In genomic region chr9:37944266-37944650, GRCh38 we compare ENCODE assay signal across 15 cellular contexts. TPM values are rescaled to one million over a fixed set of nuclear protein-coding genes. Genes with fewer than 3 reads are reported as not detected.
DNase-seq lines count a peak whose midpoint lies in the region; ATAC-seq and TF ChIP-seq lines count a peak whose summit lies in the region.
"Had no signal": no experiment of that assay in that cellular context is flagged by ENCODE, and none has a peak within 500 bp of the region (broad histone marks: within the 10 kb centered on the region; RNA-seq: fewer than 3 reads in every experiment).

No MANE protein-coding gene starts in this region.

- DNase-seq in M059J (ENCODE audit: low read depth) (peak; percentile 91), MCF 10A (ENCODE audit: unreplicated experiment) (peak; percentile 44), myocyte (ENCODE audit: low read depth) (peak; percentile 93), upper lobe of left lung (no peak), DMS114 treated with DMSO at 0.1 percent for 48 hours (lab: John Stamatoyannopoulos, UW; ENCODE audit: unreplicated experiment) (no peak), DMS53 treated with DMSO at 0.1 percent for 48 hours (lab: John Stamatoyannopoulos, UW; ENCODE audit: unreplicated experiment) (no peak)
- DNase-seq: activated CD4-positive, alpha-beta memory T cell treated with anti-CD3 and anti-CD28 coated beads for 36 hours; CD8-positive, alpha-beta T cell; NCI-H82; retina; stimulated activated CD4-positive, alpha-beta T cell treated with anti-CD3 and anti-CD28 coated beads, Interleukin-4, amount 100 ng/mL, for 24 hours had no signal

- H3K36me3 Mint-ChIP-seq in MCF 10A (ENCODE audit: insufficient read depth, unreplicated experiment), result peaks cover 9% of the 10 kb centered on the region
- H3K36me3 Mint-ChIP-seq: activated CD4-positive, alpha-beta memory T cell treated with anti-CD3 and anti-CD28 coated beads for 36 hours; CD8-positive, alpha-beta T cell; stimulated activated effector memory CD8-positive, alpha-beta T cell treated with anti-CD3 and anti-CD28 coated beads, Interleukin-12 subunit alpha, Interleukin-12 subunit beta, amount 100 ng/mL, for 72 hours had no signal

- H3K27me3 ChIP-seq in upper lobe of left lung, result no peaks in the 10 kb centered on the region
- H3K27me3 ChIP-seq: foreskin keratinocyte had no signal

- intact Hi-C loops in MCF 10A (cut with micrococcal nuclease), result no loop called here

- peaks cover 0 to 44% (median 7%) of the 10 kb centered on the region in 4 donors for H3K36me3 ChIP-seq in upper lobe of left lung

- H3K4me1 Mint-ChIP-seq in MCF 10A (ENCODE audit: insufficient read depth, unreplicated experiment), result peaks cover 37% of the 10 kb centered on the region
- H3K4me1 Mint-ChIP-seq: stimulated activated effector memory CD8-positive, alpha-beta T cell treated with anti-CD3 and anti-CD28 coated beads, Interleukin-12 subunit alpha, Interleukin-12 subunit beta, amount 100 ng/mL, for 72 hours had no signal

- CTCF ChIA-PET in MCF 10A (lab: Yijun Ruan, JAX), result no interaction called here

- ATAC-seq in upper lobe of left lung (ENCODE audit: low FRiP score in 2 of 2) (peak; percentile 0 to 19), HG02798 (IDR thresholded peaks at IDR 0.05; ENCODE audit: poor library complexity, unreplicated experiment) (no peak), GM21576 (IDR thresholded peaks at IDR 0.05; ENCODE audit: unreplicated experiment) (no peak)
- ATAC-seq: CD8-positive, alpha-beta T cell; stimulated activated effector memory CD8-positive, alpha-beta T cell treated with anti-CD3 and anti-CD28 coated beads, Interleukin-12 subunit alpha, Interleukin-12 subunit beta, amount 100 ng/mL, for 72 hours had no signal

- H3K9me3 ChIP-seq in upper lobe of left lung, result no peaks in the 10 kb centered on the region

- H3K27me3 Mint-ChIP-seq in MCF 10A (ENCODE audit: insufficient read depth, unreplicated experiment), result no peaks in the 10 kb centered on the region
- H3K27me3 Mint-ChIP-seq: activated CD4-positive, alpha-beta memory T cell treated with anti-CD3 and anti-CD28 coated beads for 36 hours had no signal

- H3K27ac ChIP-seq in upper lobe of left lung, result peak overlapping the region; percentile 65 to 80 (median 73)
- H3K27ac ChIP-seq: foreskin keratinocyte had no signal

- no peak overlapping the region for H3K4me3 ChIP-seq in upper lobe of left lung

- no peaks in the 10 kb centered on the region for H3K9me3 Mint-ChIP-seq in MCF 10A (ENCODE audit: unreplicated experiment)
- H3K9me3 Mint-ChIP-seq: activated CD4-positive, alpha-beta memory T cell treated with anti-CD3 and anti-CD28 coated beads for 36 hours; CD8-positive, alpha-beta T cell; stimulated activated effector memory CD8-positive, alpha-beta T cell treated with anti-CD3 and anti-CD28 coated beads, Interleukin-12 subunit alpha, Interleukin-12 subunit beta, amount 100 ng/mL, for 72 hours had no signal

- no TSS peak for BruUV-seq in MCF 10A (replicated peaks; lab: Mats Ljungman, UMichigan)

- peak overlapping the region; percentile 53 for H3K27ac Mint-ChIP-seq in MCF 10A (ENCODE audit: low read depth, unreplicated experiment)
- H3K27ac Mint-ChIP-seq: activated CD4-positive, alpha-beta memory T cell treated with anti-CD3 and anti-CD28 coated beads for 36 hours; CD8-positive, alpha-beta T cell had no signal

- POLR2A ChIA-PET in MCF 10A (lab: Yijun Ruan, JAX), result interaction anchor here (0.9 to 1.5 kb wide), 3 partner anchors 23 to 122 kb away, joined by 3 read pairs; no protein-coding TSS in a partner anchor

- no peak for TF ChIP-seq POLR2A in upper lobe of left lung (IDR thresholded peaks at IDR 0.05)

- peak overlapping the region; percentile 38 for H3K4me3 Mint-ChIP-seq in MCF 10A (ENCODE audit: unreplicated experiment)
- H3K4me3 Mint-ChIP-seq: activated CD4-positive, alpha-beta memory T cell treated with anti-CD3 and anti-CD28 coated beads for 36 hours; CD8-positive, alpha-beta T cell; stimulated activated effector memory CD8-positive, alpha-beta T cell treated with anti-CD3 and anti-CD28 coated beads, Interleukin-12 subunit alpha, Interleukin-12 subunit beta, amount 100 ng/mL, for 72 hours had no signal

- H3K4me1 ChIP-seq in upper lobe of left lung, result peaks cover 18 to 63% (median 48%) of the 10 kb centered on the region in 4 donors

- WGBS in upper lobe of left lung, 2 donors, result 65 to 67% methylated on average over 4 to 7 of the region's 7 CpGs

- TF ChIP-seq EP300 in upper lobe of left lung (IDR thresholded peaks at IDR 0.05), result no peak

- no peak for TF ChIP-seq CTCF in MCF 10A (IDR thresholded peaks at IDR 0.05; ENCODE audit: unreplicated experiment)
- no peak for TF ChIP-seq CTCF in upper lobe of left lung (IDR thresholded peaks at IDR 0.05)

RNA-seq across cellular contexts. Expression of gene SLC25A51, which starts 40.3 kb away (rescaled TPM):
- 40.4 and 44.2 TPM in 2 replicates for total RNA-seq in M059J (2014; rRNA removed; shearing (Covaris generic))
- total RNA-seq in MCF 10A (2022) (29.6 and 30.3 TPM in 2 replicates), myocyte (40.1 and 41.5 TPM in 2 replicates), upper lobe of left lung (10 to 100 TPM; 19.4 to 51.4 (median 31.9) TPM)
- 23.0 TPM for polyA plus RNA-seq in myocyte (2012)

Comparison
In these comparisons a context has a peak if more than half of its experiments do, and no peak if none do; other contexts are left out.
1. DNase-seq: peak in M059J (single experiment), MCF 10A (single experiment) and myocyte (single experiment); none in upper lobe of left lung (0 of 2), DMS114 treated with DMSO at 0.1 percent for 48 hours (single experiment) and DMS53 treated with DMSO at 0.1 percent for 48 hours (single experiment).
2. ATAC-seq: peak in upper lobe of left lung (2 of 2); none in HG02798 (single experiment) and GM21576 (single experiment).